ENCODE assay signal across 3 cellular contexts in genomic region chr22:49368976-49369725, GRCh38.
TF ChIP-seq lines count a peak whose summit lies in the region.

No MANE protein-coding gene starts in this region.

TF ChIP-seq in SK-N-SH, 30 proteins besides CTCF, POLR2A, EP300 and RAD21 (continued from another document):
- no peak for TF ChIP-seq FOXJ3 (CRISPR knock-in tag; IDR thresholded peaks at IDR 0.05)
- TF ChIP-seq SMC3 (IDR thresholded peaks at IDR 0.05; ENCODE audit: low read depth, low read length), result no peak
- no peak for TF ChIP-seq MEF2A (IDR thresholded peaks at IDR 0.05; ENCODE audit: borderline replicate concordance, low read depth)
- TF ChIP-seq NRF1 (IDR thresholded peaks at IDR 0.05; ENCODE audit: low read depth, low read length), result no peak
- TF ChIP-seq FOSL2 (IDR thresholded peaks at IDR 0.05; ENCODE audit: borderline replicate concordance, low read depth), result no peak
- no peak for TF ChIP-seq NFIC (IDR thresholded peaks at IDR 0.05; ENCODE audit: borderline replicate concordance)
- no peak for TF ChIP-seq YY1 (IDR thresholded peaks at IDR 0.05; ENCODE audit: low read depth)
- no peak for TF ChIP-seq GABPA (IDR thresholded peaks at IDR 0.05; ENCODE audit: low read depth)

TF ChIP-seq in SK-N-SH treated with all-trans-retinoic acid at 6 μM for 48 hours, 23 proteins besides CTCF, POLR2A, EP300 and RAD21 (continued from another document):
- no peak for TF ChIP-seq PATZ1 (CRISPR knock-in tag; IDR thresholded peaks at IDR 0.05; ENCODE audit: borderline replicate concordance)
- TF ChIP-seq POU6F1 (CRISPR knock-in tag; IDR thresholded peaks at IDR 0.05; ENCODE audit: borderline replicate concordance, low read depth), result no peak
- TF ChIP-seq BACH2 (CRISPR knock-in tag; IDR thresholded peaks at IDR 0.05; ENCODE audit: borderline replicate concordance), result no peak
- TF ChIP-seq ESRRG (CRISPR knock-in tag; IDR thresholded peaks at IDR 0.05), result no peak
- TF ChIP-seq ZNF565 (CRISPR knock-in tag; conservative IDR thresholded peaks at IDR 0.05; ENCODE audit: low read depth), result no peak
- no peak for TF ChIP-seq GLIS3 (CRISPR knock-in tag; IDR thresholded peaks at IDR 0.05)
- no peak for TF ChIP-seq CREB5 (CRISPR knock-in tag; IDR thresholded peaks at IDR 0.05; ENCODE audit: low read depth)
- no peak for TF ChIP-seq ZFP3 (CRISPR knock-in tag; IDR thresholded peaks at IDR 0.05)
- no peak for TF ChIP-seq ZNF70 (CRISPR knock-in tag; IDR thresholded peaks at IDR 0.05)
- TF ChIP-seq SNAI2 (CRISPR knock-in tag; IDR thresholded peaks at IDR 0.05), result no peak
- no peak for TF ChIP-seq ZC3H10 (CRISPR knock-in tag; IDR thresholded peaks at IDR 0.05)
- no peak for TF ChIP-seq ZNF8 (CRISPR knock-in tag; IDR thresholded peaks at IDR 0.05)
- TF ChIP-seq PPARA (CRISPR knock-in tag; IDR thresholded peaks at IDR 0.05; ENCODE audit: borderline replicate concordance), result no peak
- TF ChIP-seq OSR1 (CRISPR knock-in tag; IDR thresholded peaks at IDR 0.05), result no peak
- no peak for TF ChIP-seq ISL1 (CRISPR knock-in tag; IDR thresholded peaks at IDR 0.05)
- TF ChIP-seq, protein P1, sequence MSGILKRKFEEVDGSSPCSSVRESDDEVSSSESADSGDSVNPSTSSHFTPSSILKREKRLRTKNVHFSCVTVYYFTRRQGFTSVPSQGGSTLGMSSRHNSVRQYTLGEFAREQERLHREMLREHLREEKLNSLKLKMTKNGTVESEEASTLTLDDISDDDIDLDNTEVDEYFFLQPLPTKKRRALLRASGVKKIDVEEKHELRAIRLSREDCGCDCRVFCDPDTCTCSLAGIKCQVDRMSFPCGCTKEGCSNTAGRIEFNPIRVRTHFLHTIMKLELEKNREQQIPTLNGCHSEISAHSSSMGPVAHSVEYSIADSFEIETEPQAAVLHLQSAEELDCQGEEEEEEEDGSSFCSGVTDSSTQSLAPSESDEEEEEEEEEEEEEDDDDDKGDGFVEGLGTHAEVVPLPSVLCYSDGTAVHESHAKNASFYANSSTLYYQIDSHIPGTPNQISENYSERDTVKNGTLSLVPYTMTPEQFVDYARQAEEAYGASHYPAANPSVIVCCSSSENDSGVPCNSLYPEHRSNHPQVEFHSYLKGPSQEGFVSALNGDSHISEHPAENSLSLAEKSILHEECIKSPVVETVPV (CRISPR knock-in tag; IDR thresholded peaks at IDR 0.05), result no peak

TF ChIP-seq in H1, 55 proteins besides CTCF, POLR2A, EP300 and RAD21:
- no peak for TF ChIP-seq USF2 (IDR thresholded peaks at IDR 0.05; ENCODE audit: low read length)
- TF ChIP-seq CBX8 (IDR thresholded peaks at IDR 0.05; ENCODE audit: borderline replicate concordance, low read depth, low read length), result no peak
- TF ChIP-seq EZH2 (IDR thresholded peaks at IDR 0.05; ENCODE audit: low read depth, low read length, severe bottlenecking), result no peak
- no peak for TF ChIP-seq ASH2L (IDR thresholded peaks at IDR 0.05; ENCODE audit: low read length)
- no peak for TF ChIP-seq POU5F1 (IDR thresholded peaks at IDR 0.05; ENCODE audit: low read depth, low read length)
- TF ChIP-seq, protein P2, sequence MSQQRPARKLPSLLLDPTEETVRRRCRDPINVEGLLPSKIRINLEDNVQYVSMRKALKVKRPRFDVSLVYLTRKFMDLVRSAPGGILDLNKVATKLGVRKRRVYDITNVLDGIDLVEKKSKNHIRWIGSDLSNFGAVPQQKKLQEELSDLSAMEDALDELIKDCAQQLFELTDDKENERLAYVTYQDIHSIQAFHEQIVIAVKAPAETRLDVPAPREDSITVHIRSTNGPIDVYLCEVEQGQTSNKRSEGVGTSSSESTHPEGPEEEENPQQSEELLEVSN (IDR thresholded peaks at IDR 0.05), result no peak
- TF ChIP-seq TBP (IDR thresholded peaks at IDR 0.05; ENCODE audit: low read depth, low read length), result no peak
- no peak for TF ChIP-seq RNF2 (IDR thresholded peaks at IDR 0.05; ENCODE audit: borderline replicate concordance, low read depth, low read length, missing control alignments, poor library complexity, severe bottlenecking)
- no peak for TF ChIP-seq MAX (IDR thresholded peaks at IDR 0.05)
- TF ChIP-seq GABPA (IDR thresholded peaks at IDR 0.05; ENCODE audit: borderline replicate concordance, insufficient read depth, low read length), result no peak
- no peak for TF ChIP-seq YY1 (IDR thresholded peaks at IDR 0.05; ENCODE audit: low read depth, low read length)
- TF ChIP-seq CBX5 (IDR thresholded peaks at IDR 0.05; ENCODE audit: low read depth, low read length), result no peak
- no peak for TF ChIP-seq ZNF274 (IDR thresholded peaks at IDR 0.05; ENCODE audit: borderline replicate concordance, extremely low read depth, low read length)
- no peak for TF ChIP-seq GTF2F1 (IDR thresholded peaks at IDR 0.05; ENCODE audit: borderline replicate concordance, low read depth, low read length)
- no peak for TF ChIP-seq MAFK (IDR thresholded peaks at IDR 0.05; ENCODE audit: low read depth, low read length)
- TF ChIP-seq NANOG (IDR thresholded peaks at IDR 0.05; ENCODE audit: insufficient read depth, low read depth, low read length, poor library complexity, severe bottlenecking), result no peak
- TF ChIP-seq SRF (IDR thresholded peaks at IDR 0.05; ENCODE audit: low read depth, low read length), result no peak
- no peak for TF ChIP-seq HDAC2 (IDR thresholded peaks at IDR 0.05; ENCODE audit: borderline replicate concordance in 1 of 2, low read depth in 2 of 2, low read length in 2 of 2)
TF ChIP-seq in H1: peak in this region for 0.
